ENCODE assay signal across 8 cellular contexts in genomic region chr14:37185670-37186069, GRCh38. TPM values are rescaled to one million over a fixed set of nuclear protein-coding genes. Genes with fewer than 3 reads are reported as not detected.
"Had no signal": no experiment of that assay in that cellular context is flagged by ENCODE, and none has a peak within 500 bp of the region (broad histone marks: within the 10 kb centered on the region; RNA-seq: fewer than 3 reads in every experiment).

No MANE protein-coding gene starts in this region.

- H3K4me3 ChIP-seq: GM12878 had no signal

- DNase-seq: GDM1, GF-D8 had no signal

- ATAC-seq: GM12878 had no signal

- FAIRE-seq: G401.6, GM12878, GM12891, GM12892, GM18507, GM19239 had no signal

RNA-seq across cellular contexts. Expression of gene MIPOL1, which starts 12.1 kb away (rescaled TPM):
- total RNA-seq: GM12878 had no signal
